24 cellular contexts compared by ENCODE assay signal in genomic region chr15:96693515-96693914, GRCh38.
"Had no signal": no experiment of that assay in that cellular context is flagged by ENCODE, and none has a peak within 500 bp of the region (broad histone marks: within the 10 kb centered on the region; RNA-seq: fewer than 3 reads in every experiment).

No MANE protein-coding gene starts in this region.

- H3K4me1 ChIP-seq: gastrocnemius medialis, heart left ventricle, prostate gland, right atrium auricular region, testis, tibial artery had no signal

- H3K27ac ChIP-seq: dorsolateral prefrontal cortex, gastrocnemius medialis, heart left ventricle, hepatocyte, prostate gland, right atrium auricular region, testis, tibial artery had no signal

- H3K27me3 Mint-ChIP-seq: naive B cell had no signal

- H3K9me3 Mint-ChIP-seq: mesothelial cell of epicardium had no signal

- H3K27ac Mint-ChIP-seq: naive B cell; natural killer cell treated with Interleukin-12 subunit alpha and Interleukin-12 subunit beta and Interleukin-15 and Interleukin-18, amount 100 ng/mL, for 72 hours; stimulated activated effector memory CD8-positive, alpha-beta T cell treated with anti-CD3 and anti-CD28 coated beads, Interleukin-12 subunit alpha, Interleukin-12 subunit beta, amount 100 ng/mL, for 72 hours; type B pancreatic cell had no signal

- DNase-seq: dorsolateral prefrontal cortex; effector CD4-positive, alpha-beta T cell; foreskin fibroblast; gastrocnemius medialis; heart left ventricle; kidney; mucosa of descending colon; naive B cell; nucleus accumbens; stimulated activated CD4-positive, alpha-beta T cell treated with anti-CD3 and anti-CD28 coated beads, Interleukin-2, amount 100 ng/mL, for 24 hours; stimulated activated CD4-positive, alpha-beta T cell treated with anti-CD3 and anti-CD28 coated beads, Interleukin-4, amount 100 ng/mL, for 24 hours; stimulated activated naive CD8-positive, alpha-beta T cell treated with anti-CD3 and anti-CD28 coated beads, Interleukin-15, Interleukin-2, amounts not matched to agents 100 U/mL and 50 U/mL, for 24 hours; substantia nigra; testis; tibial artery had no signal

- H3K9me3 ChIP-seq: gastrocnemius medialis, heart left ventricle, mucosa of descending colon, prostate gland, right atrium auricular region, testis, tibial artery had no signal

- H3K4me1 Mint-ChIP-seq: naive B cell; stimulated activated effector memory CD8-positive, alpha-beta T cell treated with anti-CD3 and anti-CD28 coated beads, Interleukin-12 subunit alpha, Interleukin-12 subunit beta, amount 100 ng/mL, for 72 hours had no signal

- H3K36me3 ChIP-seq: gastrocnemius medialis, heart left ventricle, prostate gland, right atrium auricular region, tibial artery had no signal

- H3K36me3 Mint-ChIP-seq: mesothelial cell of epicardium; naive B cell; natural killer cell treated with Interleukin-12 subunit alpha and Interleukin-12 subunit beta and Interleukin-15 and Interleukin-18, amount 100 ng/mL, for 72 hours; stimulated activated effector memory CD8-positive, alpha-beta T cell treated with anti-CD3 and anti-CD28 coated beads, Interleukin-12 subunit alpha, Interleukin-12 subunit beta, amount 100 ng/mL, for 72 hours; type B pancreatic cell had no signal

- H3K4me3 ChIP-seq: dorsolateral prefrontal cortex, gastrocnemius medialis, heart left ventricle, hepatocyte, mucosa of descending colon, prostate gland, right atrium auricular region, testis, tibial artery had no signal

- ATAC-seq: gastrocnemius medialis; heart left ventricle; left lobe of liver; mucosa of descending colon; natural killer cell treated with Interleukin-12 subunit alpha and Interleukin-12 subunit beta and Interleukin-15 and Interleukin-18, amount 100 ng/mL, for 72 hours; sciatic nerve; stimulated activated effector memory CD8-positive, alpha-beta T cell treated with anti-CD3 and anti-CD28 coated beads, Interleukin-12 subunit alpha, Interleukin-12 subunit beta, amount 100 ng/mL, for 72 hours; stimulated activated naive CD8-positive, alpha-beta T cell treated with anti-CD3 and anti-CD28 coated beads, Interleukin-15, Interleukin-2, amounts not matched to agents 100 U/mL and 50 U/mL, for 24 hours had no signal

- H3K4me3 Mint-ChIP-seq: mesothelial cell of epicardium; naive B cell; natural killer cell treated with Interleukin-12 subunit alpha and Interleukin-12 subunit beta and Interleukin-15 and Interleukin-18, amount 100 ng/mL, for 72 hours; stimulated activated effector memory CD8-positive, alpha-beta T cell treated with anti-CD3 and anti-CD28 coated beads, Interleukin-12 subunit alpha, Interleukin-12 subunit beta, amount 100 ng/mL, for 72 hours had no signal

- H3K27me3 ChIP-seq: gastrocnemius medialis, hepatocyte, right atrium auricular region, testis, tibial artery had no signal
